12 cellular contexts compared by ENCODE assay signal in genomic region chr7:100264669-100265165, GRCh38. TPM values are rescaled to one million over a fixed set of nuclear protein-coding genes. Genes with fewer than 3 reads are reported as not detected.
"Had no signal": no experiment of that assay in that cellular context is flagged by ENCODE, and none has a peak within 500 bp of the region (broad histone marks: within the 10 kb centered on the region; RNA-seq: fewer than 3 reads in every experiment).

No MANE protein-coding gene starts in this region.

RNA-seq across cellular contexts. Expression of gene SPDYE3, which starts 42.8 kb away (rescaled TPM):
- total RNA-seq: activated CD4-positive, alpha-beta memory T cell treated with anti-CD3 and anti-CD28 coated beads for 36 hours; activated naive CD8-positive, alpha-beta T cell treated with anti-CD3 and anti-CD28 coated beads for 36 hours; fibroblast of lung; foreskin keratinocyte; hepatocyte; left ventricle myocardium superior; mammary epithelial cell; myocyte; right lobe of liver; temporal lobe; transverse colon; vagina had no signal

RNA-seq across cellular contexts. Expression of gene PVRIG, which starts 45.0 kb away (rescaled TPM):
- total RNA-seq: fibroblast of lung, foreskin keratinocyte, hepatocyte, left ventricle myocardium superior, mammary epithelial cell, myocyte, temporal lobe had no signal
